1 cellular context compared by ENCODE assay signal in genomic region chr5:142324871-142325676, GRCh38.
TF ChIP-seq lines count a peak whose summit lies in the region.

A gene with protein sequence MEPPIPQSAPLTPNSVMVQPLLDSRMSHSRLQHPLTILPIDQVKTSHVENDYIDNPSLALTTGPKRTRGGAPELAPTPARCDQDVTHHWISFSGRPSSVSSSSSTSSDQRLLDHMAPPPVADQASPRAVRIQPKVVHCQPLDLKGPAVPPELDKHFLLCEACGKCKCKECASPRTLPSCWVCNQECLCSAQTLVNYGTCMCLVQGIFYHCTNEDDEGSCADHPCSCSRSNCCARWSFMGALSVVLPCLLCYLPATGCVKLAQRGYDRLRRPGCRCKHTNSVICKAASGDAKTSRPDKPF (minus strand): TSS chr5:142325021. CDS start chr5:142315108, 9,913 bp downstream.

TF ChIP-seq in SK-N-SH, 30 proteins besides CTCF, POLR2A, EP300 and RAD21 (continued from another document):
- TF ChIP-seq POLR2AphosphoS5 (IDR thresholded peaks at IDR 0.05; ENCODE audit: low read depth, low read length) (peak; percentile 99), ELF1 (IDR thresholded peaks at IDR 0.05) (no peak), FOXM1 (IDR thresholded peaks at IDR 0.05; ENCODE audit: low read depth) (0 out of 2 replicates have a peak, but pooled peaks have one; percentile 27), RCOR1 (IDR thresholded peaks at IDR 0.05; ENCODE audit: low read length) (peak; percentile 61)
